ENCODE assay signal across 9 cellular contexts in genomic region chr5:172173771-172174170, GRCh38. TPM values are rescaled to one million over a fixed set of nuclear protein-coding genes. Genes with fewer than 3 reads are reported as not detected.
DNase-seq lines count a peak whose midpoint lies in the region; ATAC-seq and TF ChIP-seq lines count a peak whose summit lies in the region.
"Had no signal": no experiment of that assay in that cellular context is flagged by ENCODE, and none has a peak within 500 bp of the region (broad histone marks: within the 10 kb centered on the region; RNA-seq: fewer than 3 reads in every experiment).

No MANE protein-coding gene starts in this region.

- H3K27ac ChIP-seq in BLaER1 (peak overlapping the region; percentile 85), RWPE1 (0 out of 2 replicates have a peak overlapping the region, but pooled peaks have one; percentile 1), suprapubic skin (no peak overlapping the region)
- H3K27ac ChIP-seq: C4-2B had no signal

- peaks cover 87% of the 10 kb centered on the region for H3K36me3 Mint-ChIP-seq in activated naive CD4-positive, alpha-beta T cell treated with anti-CD3 and anti-CD28 coated beads, Interleukin-2, amount 10 ng/mL, durations not matched to agents 7 days and 5 days
- H3K36me3 Mint-ChIP-seq in natural killer cell (no peaks in the 10 kb centered on the region), endothelial cell (ENCODE audit: low read depth, unreplicated experiment) (peaks cover 16% of the 10 kb centered on the region)

- ATAC-seq in natural killer cell: peak; percentile 30 to 49 (median 43)

- intact Hi-C loops in natural killer cell (cut with micrococcal nuclease): loop anchor here (2.0 to 5.0 kb wide), 2 partner anchors 23 to 41 kb away; no protein-coding TSS in a partner anchor

- 83% methylated on average over 10 of the region's 10 CpGs for WGBS in suprapubic skin

- peaks cover 92% of the 10 kb centered on the region for H3K4me1 Mint-ChIP-seq in activated naive CD4-positive, alpha-beta T cell treated with anti-CD3 and anti-CD28 coated beads, Interleukin-2, amount 10 ng/mL, durations not matched to agents 7 days and 5 days
- H3K4me1 Mint-ChIP-seq in natural killer cell: peaks cover 96 to 99% of the 10 kb centered on the region in 2 donors
- H3K4me1 Mint-ChIP-seq in endothelial cell (ENCODE audit: unreplicated experiment): peaks cover 54% of the 10 kb centered on the region

- H3K4me3 Mint-ChIP-seq in activated naive CD4-positive, alpha-beta T cell treated with anti-CD3 and anti-CD28 coated beads, Interleukin-2, amount 10 ng/mL, durations not matched to agents 7 days and 5 days: peak overlapping the region; percentile 95
- peak overlapping the region; percentile 90 for H3K4me3 Mint-ChIP-seq in natural killer cell
- no peak overlapping the region for H3K4me3 Mint-ChIP-seq in endothelial cell (ENCODE audit: unreplicated experiment)

- H3K4me1 ChIP-seq in BLaER1 (peaks cover 97% of the 10 kb centered on the region), suprapubic skin (peaks cover 37% of the 10 kb centered on the region)

- H3K36me3 ChIP-seq in BLaER1: peaks cover 6% of the 10 kb centered on the region; the same call in 1 of the 2 replicates
- H3K36me3 ChIP-seq in suprapubic skin: no peaks in the 10 kb centered on the region

- TF ChIP-seq CTCF in RWPE1 (conservative IDR thresholded peaks at IDR 0.05; ENCODE audit: low read depth): no peak
- no peak for TF ChIP-seq CTCF in natural killer cell (IDR thresholded peaks at IDR 0.05)
- no peak for TF ChIP-seq CTCF in endothelial cell (IDR thresholded peaks at IDR 0.05; ENCODE audit: unreplicated experiment)
- TF ChIP-seq CTCF in suprapubic skin (IDR thresholded peaks at IDR 0.05): no peak

- peak overlapping the region; percentile 67 for H3K9ac ChIP-seq in BLaER1

- H3K9me3 Mint-ChIP-seq in activated naive CD4-positive, alpha-beta T cell treated with anti-CD3 and anti-CD28 coated beads, Interleukin-2, amount 10 ng/mL, durations not matched to agents 7 days and 5 days: no peaks in the 10 kb centered on the region
- H3K9me3 Mint-ChIP-seq in natural killer cell (no peaks in the 10 kb centered on the region), endothelial cell (ENCODE audit: unreplicated experiment) (no peaks in the 10 kb centered on the region)

- no peaks in the 10 kb centered on the region for H3K27me3 ChIP-seq in BLaER1
- no peaks in the 10 kb centered on the region for H3K27me3 ChIP-seq in suprapubic skin

- peaks cover 21% of the 10 kb centered on the region; the same call in 1 of the 2 replicates for H4K20me1 ChIP-seq in BLaER1

- peak overlapping the region; percentile 90 for H3K4me2 ChIP-seq in BLaER1

- H3K9me3 ChIP-seq in BLaER1 (no peaks in the 10 kb centered on the region), suprapubic skin (no peaks in the 10 kb centered on the region)

- DNase-seq in RWPE1 (ENCODE audit: low spot score) (peak; percentile 48), natural killer cell (peak; percentile 70), endothelial cell (ENCODE audit: low spot score) (no peak), suprapubic skin (ENCODE audit: low spot score in 2 of 2) (no peak), anterior cingulate cortex (lab: John Stamatoyannopoulos, UW) (no peak), SK-N-DZ (ENCODE audit: low spot score) (no peak)
- DNase-seq in activated naive CD4-positive, alpha-beta T cell treated with anti-CD3 and anti-CD28 coated beads, Interleukin-2, amount 10 ng/mL, durations not matched to agents 7 days and 5 days: peak; percentile 77

- peak overlapping the region; percentile 62 for H3K4me3 ChIP-seq in BLaER1
- no peak overlapping the region for H3K4me3 ChIP-seq in suprapubic skin

- H3K27me3 Mint-ChIP-seq in activated naive CD4-positive, alpha-beta T cell treated with anti-CD3 and anti-CD28 coated beads, Interleukin-2, amount 10 ng/mL, durations not matched to agents 7 days and 5 days: no peaks in the 10 kb centered on the region
- H3K27me3 Mint-ChIP-seq in natural killer cell (ENCODE audit: low read depth in 2 of 2) (no peaks in the 10 kb centered on the region), endothelial cell (ENCODE audit: unreplicated experiment) (peaks cover 6% of the 10 kb centered on the region)

- H3K27ac Mint-ChIP-seq in activated naive CD4-positive, alpha-beta T cell treated with anti-CD3 and anti-CD28 coated beads, Interleukin-2, amount 10 ng/mL, durations not matched to agents 7 days and 5 days: peak overlapping the region; percentile 96
- H3K27ac Mint-ChIP-seq in natural killer cell (peak overlapping the region; percentile 97 to 98), endothelial cell (ENCODE audit: unreplicated experiment) (no peak overlapping the region)

- CTCF ChIA-PET in RWPE1 (lab: Yijun Ruan, JAX): interaction anchor here (0.6 to 1.0 kb wide), 4 partner anchors 11 to 135 kb away, joined by 3 read pairs; no protein-coding TSS in a partner anchor
- CTCF ChIA-PET in activated naive CD4-positive, alpha-beta T cell treated with anti-CD3 and anti-CD28 coated beads, Interleukin-2, amount 10 ng/mL, durations not matched to agents 7 days and 5 days (lab: Charles Lee): interaction anchor here (1.1 to 8.5 kb wide), 5 partner anchors 8 to 66 kb away, joined by 3 to 116 read pairs (median 10); partner anchors contain the start of gene STK10

- POLR2A ChIA-PET in RWPE1 (lab: Yijun Ruan, JAX; ENCODE audit: low non-redundant PET): no interaction called here

- no peak for TF ChIP-seq POLR2A in suprapubic skin (IDR thresholded peaks at IDR 0.05)

- TF ChIP-seq EP300 in suprapubic skin (IDR thresholded peaks at IDR 0.05): no peak

RNA-seq across cellular contexts. Expression of gene STK10, which starts 14.3 kb away (rescaled TPM):
- total RNA-seq in natural killer cell (100 to 1,000 TPM; 705 to 879 (median 783) TPM), endothelial cell (ENCODE audit: unreplicated experiment) (69.3 TPM), suprapubic skin (10 to 100 TPM; 29.0 to 49.6 (median 36.9) TPM)
- 4.7 and 5.9 TPM in 2 replicates for polyA plus RNA-seq in SK-N-DZ (2014; cell fraction: cytosol; rRNA removed)
- polyA plus RNA-seq in SK-N-DZ (2014; cell fraction: nucleus; rRNA removed): 9.0 and 16.4 TPM in 2 replicates

RNA-seq across cellular contexts. Expression of gene EFCAB9, which starts 20.2 kb away (rescaled TPM):
- total RNA-seq in natural killer cell: not detected
- not detected for total RNA-seq in endothelial cell (ENCODE audit: unreplicated experiment)
- total RNA-seq in suprapubic skin: not detected
- polyA plus RNA-seq in SK-N-DZ (2014; cell fraction: cytosol; rRNA removed): not detected in 2 replicates
- polyA plus RNA-seq in SK-N-DZ (2014; cell fraction: nucleus; rRNA removed): not detected in 2 replicates

Comparison
In these comparisons a context has a peak if more than half of its experiments do, and no peak if none do; other contexts are left out.
1. DNase-seq: peak in RWPE1 (single experiment), activated naive CD4-positive, alpha-beta T cell treated with anti-CD3 and anti-CD28 coated beads, Interleukin-2, amount 10 ng/mL, durations not matched to agents 7 days and 5 days (single experiment) and natural killer cell (single experiment); none in endothelial cell (single experiment), suprapubic skin (0 of 2), anterior cingulate cortex (0 of 58) and SK-N-DZ (single experiment).
2. RNA of gene STK10, which starts 14.3 kb away (total RNA-seq): 705 to 879 TPM in natural killer cell; 69.3 TPM in endothelial cell (single experiment) and 29.0 to 49.6 TPM in suprapubic skin; every median in the first group is over 10 times any median in the second.